Comparison of ENCODE assay signal across 10 cellular contexts in genomic region chr6:28351493-28351925, GRCh38. TPM values are rescaled to one million over a fixed set of nuclear protein-coding genes. Genes with fewer than 3 reads are reported as not detected.
DNase-seq lines count a peak whose midpoint lies in the region; ATAC-seq, FAIRE-seq and TF ChIP-seq lines count a peak whose summit lies in the region.
"Had no signal": no experiment of that assay in that cellular context is flagged by ENCODE, and none has a peak within 500 bp of the region (broad histone marks: within the 10 kb centered on the region; RNA-seq: fewer than 3 reads in every experiment).

No MANE protein-coding gene starts in this region.

- H3K4me1 ChIP-seq in Loucy (ENCODE audit: insufficient read depth, low read length, poor library complexity, severe bottlenecking): peaks cover 25% of the 10 kb centered on the region

- TF ChIP-seq POLR2A in H54 (IDR thresholded peaks at IDR 0.05; ENCODE audit: low read depth, low read length): no peak

- DNase-seq in Caki2 (ENCODE audit: low read depth) (peak; percentile 43), progenitor cell of endocrine pancreas (ENCODE audit: low spot score, unreplicated experiment) (no peak), H54 (ENCODE audit: insufficient read length, low spot score) (no peak), SHP77 (lab: John Stamatoyannopoulos, UW) (no peak)
- no peak for DNase-seq in effector memory CD8-positive, alpha-beta T cell
- no peak for DNase-seq in stimulated activated CD4-positive, alpha-beta T cell treated with anti-CD3 and anti-CD28 coated beads, Interleukin-4, amount 100 ng/mL, for 4 hours
- DNase-seq: cortex of kidney, EL, NCI-H524 had no signal

- H3F3A ChIP-seq in Loucy (ENCODE audit: low read depth): no peaks in the 10 kb centered on the region

- no peaks in the 10 kb centered on the region for H3K9me3 Mint-ChIP-seq in effector memory CD8-positive, alpha-beta T cell
- H3K9me3 Mint-ChIP-seq in progenitor cell of endocrine pancreas (ENCODE audit: low read depth): no peaks in the 10 kb centered on the region

- peak overlapping the region; percentile 18 to 88 for H3K27ac Mint-ChIP-seq in effector memory CD8-positive, alpha-beta T cell
- peak overlapping the region; percentile 97 for H3K27ac Mint-ChIP-seq in progenitor cell of endocrine pancreas

- no peak for FAIRE-seq in H54 (lab: Jason Lieb, UNC)

- ATAC-seq in effector memory CD8-positive, alpha-beta T cell (replicated peaks): no peak

- no peak overlapping the region for H2AFZ ChIP-seq in Loucy (ENCODE audit: low read length)

- peak overlapping the region; percentile 2 to 99 for H3K4me3 Mint-ChIP-seq in effector memory CD8-positive, alpha-beta T cell
- peak overlapping the region; percentile 95 for H3K4me3 Mint-ChIP-seq in progenitor cell of endocrine pancreas (ENCODE audit: low read depth)

- no peaks in the 10 kb centered on the region for H3K9me2 ChIP-seq in Loucy (replicated peaks; ENCODE audit: low read depth, low read length)

- H3K27me3 Mint-ChIP-seq in effector memory CD8-positive, alpha-beta T cell: peaks cover 5 to 11% of the 10 kb centered on the region in 2 donors
- H3K27me3 Mint-ChIP-seq in progenitor cell of endocrine pancreas: peaks cover 5% of the 10 kb centered on the region

- TF ChIP-seq CTCF in Loucy (conservative IDR thresholded peaks at IDR 0.05; ENCODE audit: low read length) (no peak), progenitor cell of endocrine pancreas (IDR thresholded peaks at IDR 0.05; ENCODE audit: unreplicated experiment) (no peak)

- peak overlapping the region; percentile 85 for H3K4me3 ChIP-seq in Loucy (ENCODE audit: low read length, poor library complexity, severe bottlenecking)

- in situ Hi-C loops in Caki2 (cut with HindIII; ENCODE audit: low pct_unique_long_range_greater_than_20kb, low sequenced_read_pairs): no loop called here

- H3K9ac ChIP-seq in Loucy (ENCODE audit: low read depth, low read length, poor library complexity, severe bottlenecking): peak overlapping the region; percentile 82

- H3K79me2 ChIP-seq in Loucy (ENCODE audit: insufficient read depth, low read length): peaks cover 44% of the 10 kb centered on the region

- H3K36me3 Mint-ChIP-seq in effector memory CD8-positive, alpha-beta T cell (ENCODE audit: insufficient read depth): peaks cover 12% of the 10 kb centered on the region
- peaks cover 7% of the 10 kb centered on the region for H3K36me3 Mint-ChIP-seq in progenitor cell of endocrine pancreas (ENCODE audit: insufficient read depth)

- peak overlapping the region; percentile 73 for H3K4me2 ChIP-seq in Loucy (ENCODE audit: low read depth, low read length, poor library complexity, severe bottlenecking)

- peaks cover 33 to 38% of the 10 kb centered on the region in 2 donors for H3K4me1 Mint-ChIP-seq in effector memory CD8-positive, alpha-beta T cell (ENCODE audit: low read depth in 2 of 2)
- H3K4me1 Mint-ChIP-seq in progenitor cell of endocrine pancreas (ENCODE audit: low read depth): peaks cover 27% of the 10 kb centered on the region

- no peaks in the 10 kb centered on the region for H3K36me3 ChIP-seq in Loucy (ENCODE audit: insufficient read depth, low read length)

- no peaks in the 10 kb centered on the region for H3K27me3 ChIP-seq in Loucy (ENCODE audit: insufficient read depth, low read length, poor library complexity, severe bottlenecking)

- H3K9me3 ChIP-seq in Loucy (ENCODE audit: insufficient read depth, low read depth, low read length): no peaks in the 10 kb centered on the region

- peaks cover 9% of the 10 kb centered on the region for H4K20me1 ChIP-seq in Loucy (ENCODE audit: insufficient read depth, low read length, poor library complexity, severe bottlenecking)

RNA-seq across cellular contexts. Expression of gene ZKSCAN3, which starts 1.8 kb away (rescaled TPM):
- total RNA-seq in Caki2 (2014; rRNA removed; shearing (Covaris generic); ENCODE audit: low replicate concordance): 5.9 and 6.2 TPM in 2 replicates
- 17.9 and 19.7 TPM in 2 replicates for total RNA-seq in progenitor cell of endocrine pancreas

RNA-seq across cellular contexts. Expression of gene ZSCAN31, which starts 15.6 kb away (rescaled TPM):
- 97.8 and 235 TPM in 2 replicates for total RNA-seq in Caki2 (2014; rRNA removed; shearing (Covaris generic); ENCODE audit: low replicate concordance)
- total RNA-seq in progenitor cell of endocrine pancreas: 4.7 and 6.1 TPM in 2 replicates

RNA-seq across cellular contexts. Expression of gene ZSCAN12, which starts 48.0 kb away (rescaled TPM):
- 6.9 and 7.3 TPM in 2 replicates for total RNA-seq in Caki2 (2014; rRNA removed; shearing (Covaris generic); ENCODE audit: low replicate concordance)
- 16.3 and 17.5 TPM in 2 replicates for total RNA-seq in progenitor cell of endocrine pancreas

Comparison
In these comparisons a context has a peak if more than half of its experiments do, and no peak if none do; other contexts are left out.
1. RNA of gene ZSCAN31, which starts 15.6 kb away (total RNA-seq): 97.8 to 235 TPM in Caki2; 4.7 to 6.1 TPM in progenitor cell of endocrine pancreas; every median in the first group is over 10 times any median in the second.